8 cellular contexts compared by ENCODE assay signal in genomic region chr2:216499641-216500218, GRCh38. TPM values are rescaled to one million over a fixed set of nuclear protein-coding genes. Genes with fewer than 3 reads are reported as not detected.
DNase-seq lines count a peak whose midpoint lies in the region; ATAC-seq and TF ChIP-seq lines count a peak whose summit lies in the region.

No MANE protein-coding gene starts in this region.

- H3K79me2 ChIP-seq in GM23248 (ENCODE audit: insufficient read depth): peaks cover 91% of the 10 kb centered on the region
- peaks cover 47% of the 10 kb centered on the region for H3K79me2 ChIP-seq in fibroblast of lung (ENCODE audit: control insufficient read depth, insufficient read depth, low read length)

- H4K20me1 ChIP-seq in GM23248 (ENCODE audit: insufficient read depth) (0 out of 2 replicates have a peak, but pooled peaks cover 20% of the 10 kb centered on the region), fibroblast of lung (ENCODE audit: control insufficient read depth, extremely low read depth, insufficient read depth, low read length) (peaks cover 2% of the 10 kb centered on the region)

- no peak for TF ChIP-seq CTCF in fibroblast of lung (conservative IDR thresholded peaks at IDR 0.05 in 1 of 2, IDR thresholded peaks at IDR 0.05 in 1 of 2; ENCODE audit: low read depth in 1 of 2, low read length in 2 of 2)

- no peak overlapping the region for H2AFZ ChIP-seq in GM23248
- no peak overlapping the region for H2AFZ ChIP-seq in fibroblast of lung (ENCODE audit: low read length)

- H3K27ac ChIP-seq in GM23248 (peak overlapping the region; percentile 71), fibroblast of lung (ENCODE audit: insufficient read depth, low read length) (peak overlapping the region; percentile 82)

- H3K27me3 Mint-ChIP-seq in T-cell: no peaks in the 10 kb centered on the region

- CTCF ChIA-PET in T-cell (lab: Charles Lee): no interaction called here

- peaks cover 54% of the 10 kb centered on the region for H3K4me1 ChIP-seq in GM23248 (ENCODE audit: insufficient read depth)
- H3K4me1 ChIP-seq in fibroblast of lung (ENCODE audit: control insufficient read depth, extremely low read depth, insufficient read depth, low read length): peaks cover 8% of the 10 kb centered on the region

- POLR2A ChIA-PET in T-cell (lab: Charles Lee): no interaction called here

- H3K4me1 Mint-ChIP-seq in T-cell: peaks cover 41 to 61% (median 54%) of the 10 kb centered on the region in 3 donors

- no peaks in the 10 kb centered on the region for H3K9me2 ChIP-seq in GM23248 (ENCODE audit: insufficient read depth)

- ATAC-seq in T-cell (replicated peaks in 1 of 4) (no peak), GM18858 (IDR thresholded peaks at IDR 0.05; ENCODE audit: unreplicated experiment) (no peak), HG03354 (IDR thresholded peaks at IDR 0.05; ENCODE audit: poor library complexity, severe bottlenecking, unreplicated experiment) (no peak)

- H3F3A ChIP-seq in GM23248 (ENCODE audit: insufficient read depth): peaks cover 78% of the 10 kb centered on the region

- H3K4me3 ChIP-seq in GM23248: peak overlapping the region; percentile 97
- H3K4me3 ChIP-seq in fibroblast of lung (replicated peaks in 1 of 4; ENCODE audit: control extremely low read depth in 1 of 4, insufficient read depth in 1 of 4, low read depth in 3 of 4, low read length in 4 of 4): peak overlapping the region; percentile 80 to 95 (median 92)
- peak overlapping the region; percentile 97 for H3K4me3 ChIP-seq in skeletal muscle cell (ENCODE audit: low read depth, low read length)

- H3K9me3 ChIP-seq in GM23248 (ENCODE audit: low read depth): no peaks in the 10 kb centered on the region
- H3K9me3 ChIP-seq in fibroblast of lung (ENCODE audit: control insufficient read depth, insufficient read depth, low read depth, low read length): no peaks in the 10 kb centered on the region

- H3K27ac Mint-ChIP-seq in T-cell: peak overlapping the region; percentile 89 to 95

- peak overlapping the region; percentile 94 to 98 (median 97) for H3K4me3 Mint-ChIP-seq in T-cell

- H3K36me3 ChIP-seq in GM23248 (ENCODE audit: low read depth): peaks cover 53% of the 10 kb centered on the region
- peaks cover 26% of the 10 kb centered on the region for H3K36me3 ChIP-seq in fibroblast of lung (ENCODE audit: control insufficient read depth, insufficient read depth, low read length)

- 11% methylated on average over 6 of the region's 6 CpGs for WGBS in GM23248 (ENCODE audit: low coverage in 1 of 2, low lambda C conversion rate in 2 of 2, missing lambda C conversion rate in 2 of 2), 2 experiments

- peak overlapping the region; percentile 98 for H3K9ac ChIP-seq in GM23248
- H3K9ac ChIP-seq in fibroblast of lung (ENCODE audit: insufficient read depth, low read length): peak overlapping the region; percentile 90

- H3K9me3 Mint-ChIP-seq in T-cell: no peaks in the 10 kb centered on the region

- DNase-seq in GM23248 (peak; percentile 41), T-cell (no peak), fibroblast of lung (ENCODE audit: low read depth in 2 of 2) (peak in 1 of 2 donors; percentile 25), skeletal muscle cell (ENCODE audit: low read depth) (no peak), DMS53 (lab: John Stamatoyannopoulos, UW) (no peak), NK-92 (lab: John Stamatoyannopoulos, UW; ENCODE audit: unreplicated experiment) (no peak)

- H3K27me3 ChIP-seq in GM23248 (replicated peaks; ENCODE audit: insufficient read depth) (no peaks in the 10 kb centered on the region), fibroblast of lung (ENCODE audit: control insufficient read depth, insufficient read depth, low read length) (no peaks in the 10 kb centered on the region)

- H3K4me2 ChIP-seq in GM23248 (ENCODE audit: unreplicated experiment): peak overlapping the region; percentile 97
- H3K4me2 ChIP-seq in fibroblast of lung (ENCODE audit: extremely low read depth, insufficient read depth, low read length): peak overlapping the region; percentile 77

- in situ Hi-C loops in GM23248 (cut with MboI): no loop called here

- H3K36me3 Mint-ChIP-seq in T-cell: peaks cover 45% of the 10 kb centered on the region

RNA-seq across cellular contexts. Expression of gene RPL37A, which starts 1.1 kb away (rescaled TPM):
- 979 and 1,006 TPM in 2 replicates for total RNA-seq in GM23248 (2014; rRNA removed; shearing (Covaris generic))
- polyA plus RNA-seq in GM23248 (2016; fragmentation: Nextera tagmentation; extraction: Ambion mirVana): 1,627 and 1,708 TPM in 2 replicates
- 1,000 to 10,000 TPM; 3,102 to 3,715 (median 3,468) TPM for total RNA-seq in T-cell
- total RNA-seq in fibroblast of lung: 3,233 and 3,423 TPM in 2 replicates
- 1,592 and 1,688 TPM in 2 replicates for polyA plus RNA-seq in fibroblast of lung
- 5,148 and 5,420 TPM in 2 replicates for polyA plus RNA-seq in fibroblast of lung (2012)
- 265 and 436 TPM in 2 replicates for polyA minus RNA-seq in fibroblast of lung (ENCODE audit: low replicate concordance)
